In the genomic region with DNA sequence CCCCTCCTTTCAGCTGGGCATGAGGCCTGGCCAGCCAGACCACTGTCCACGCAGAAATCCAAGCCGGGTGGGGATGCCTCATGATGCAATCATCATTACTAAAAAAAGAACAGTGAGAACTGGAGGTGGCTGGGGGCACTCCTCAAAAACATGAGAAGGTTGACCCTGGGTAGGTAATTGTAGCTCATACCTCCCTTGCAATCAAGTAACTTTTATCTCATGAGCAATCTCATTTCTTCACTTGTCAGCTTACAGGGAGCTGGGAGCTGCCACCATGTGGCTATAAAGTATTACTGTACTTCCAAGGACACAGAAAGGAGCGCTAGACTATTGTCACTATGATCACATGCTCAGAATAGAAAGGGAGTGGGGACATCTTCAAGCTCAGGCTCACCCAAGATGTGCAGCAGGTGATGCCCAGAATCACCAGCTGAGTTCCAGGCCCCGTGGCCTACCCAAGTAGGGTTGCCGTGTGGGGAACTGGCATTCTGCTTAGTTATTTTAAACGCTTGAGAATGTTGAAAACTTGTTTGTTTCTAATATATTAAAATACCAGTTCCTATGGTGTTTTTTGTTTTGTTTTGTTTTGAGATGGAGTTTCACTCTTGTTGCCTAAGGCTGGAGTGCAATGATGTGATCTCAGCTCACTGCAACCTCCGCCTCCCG, we compare ENCODE assay signal across 8 cellular contexts. TPM values are rescaled to one million over a fixed set of nuclear protein-coding genes. Genes with fewer than 3 reads are reported as not detected.
DNase-seq lines count a peak whose midpoint lies in the region; ATAC-seq and TF ChIP-seq lines count a peak whose summit lies in the region.

No MANE protein-coding gene starts in this region.

- H3K4me3 ChIP-seq in AG04449 (ENCODE audit: low read depth, low read length) (no peak overlapping the region), OCI-LY3 (ENCODE audit: low read length) (no peak overlapping the region), fibroblast of villous mesenchyme (ENCODE audit: low read depth, low read length) (no peak overlapping the region), uterus (no peak overlapping the region)

- ATAC-seq in GM19351 (IDR thresholded peaks at IDR 0.05; ENCODE audit: unreplicated experiment) (peak; percentile 62), GM19467 (IDR thresholded peaks at IDR 0.05; ENCODE audit: unreplicated experiment) (no peak)

- no peak overlapping the region for H3K9ac ChIP-seq in OCI-LY3 (ENCODE audit: low read length)

- no peak overlapping the region for H3K27ac ChIP-seq in OCI-LY3 (ENCODE audit: low read length)
- no peak overlapping the region for H3K27ac ChIP-seq in uterus

- no peak overlapping the region for H2AFZ ChIP-seq in OCI-LY3 (ENCODE audit: low read depth, low read length)

- intact Hi-C loops in uterus (cut with DNase I; ENCODE audit: low total_unique reads): no loop called here

- no peak for TF ChIP-seq POLR2A in uterus (IDR thresholded peaks at IDR 0.05)

- H3K4me2 ChIP-seq in OCI-LY3 (ENCODE audit: low read length): no peak overlapping the region

- TF ChIP-seq CTCF in AG04449 (IDR thresholded peaks at IDR 0.05; ENCODE audit: insufficient read depth, low read length, missing control alignments): peak; percentile 16
- TF ChIP-seq CTCF in OCI-LY3 (IDR thresholded peaks at IDR 0.05; ENCODE audit: low read depth, low read length): peak; percentile 47
- peak; percentile 21 for TF ChIP-seq CTCF in fibroblast of villous mesenchyme (IDR thresholded peaks at IDR 0.05; ENCODE audit: insufficient read depth, low read depth, low read length)
- TF ChIP-seq CTCF in uterus (IDR thresholded peaks at IDR 0.05): no peak

- no peaks in the 10 kb centered on the region for H3K79me2 ChIP-seq in OCI-LY3 (ENCODE audit: low read length)

- H3K36me3 ChIP-seq in OCI-LY3 (replicated peaks; ENCODE audit: low read depth, low read length) (no peaks in the 10 kb centered on the region), uterus (no peaks in the 10 kb centered on the region)

- no peaks in the 10 kb centered on the region for H3K4me1 ChIP-seq in OCI-LY3 (ENCODE audit: low read length)
- H3K4me1 ChIP-seq in uterus: no peaks in the 10 kb centered on the region

- no peak for DNase-seq in AG04449 (ENCODE audit: low read depth, low spot score)
- DNase-seq in fibroblast of villous mesenchyme (ENCODE audit: low read depth): no peak
- no peak for DNase-seq in central memory CD4-positive, alpha-beta T cell
- no peak for DNase-seq in uterus
- no peak for DNase-seq in amniotic stem cell (lab: John Stamatoyannopoulos, UW)

- CTCF ChIA-PET in AG04449 (lab: Yijun Ruan, JAX): interaction anchor here (0.8 to 4.9 kb wide), 8 partner anchors 8 to 1298 kb away, joined by 3 to 30 read pairs (median 4); partner anchors contain the start of genes FAM217B, PPP1R3D and SYCP2

- no peaks in the 10 kb centered on the region for H4K20me1 ChIP-seq in OCI-LY3 (ENCODE audit: insufficient read depth, low read length)

- H3K27me3 ChIP-seq in OCI-LY3 (ENCODE audit: low read depth, low read length): no peaks in the 10 kb centered on the region
- no peaks in the 10 kb centered on the region for H3K27me3 ChIP-seq in uterus

- POLR2A ChIA-PET in AG04449 (lab: Yijun Ruan, JAX): no interaction called here

- no peaks in the 10 kb centered on the region for H3K9me3 ChIP-seq in OCI-LY3 (ENCODE audit: insufficient read depth, low read length)
- no peaks in the 10 kb centered on the region for H3K9me3 ChIP-seq in uterus

RNA-seq across cellular contexts. Expression of gene CDH26, which starts 3.0 kb away (rescaled TPM):
- total RNA-seq in fibroblast of villous mesenchyme: 0.32 and 0.86 TPM in 2 replicates
- total RNA-seq in uterus: 1 to 10 TPM in 1 of 4 donors, under 1 TPM in 2, not detected in 1; 0.76 to 2.1 (median 0.77) TPM

RNA-seq across cellular contexts. Expression of gene FAM217B, which starts 15.1 kb away (rescaled TPM):
- total RNA-seq in fibroblast of villous mesenchyme (3.9 and 5.6 TPM in 2 replicates), uterus (10 to 100 TPM; 12.9 to 22.5 (median 14.5) TPM)

RNA-seq across cellular contexts. Expression of gene PPP1R3D, which starts 15.2 kb away (rescaled TPM):
- total RNA-seq in fibroblast of villous mesenchyme (6.4 and 8.2 TPM in 2 replicates), uterus (10 to 100 TPM in 1 of 4 donors, 1 to 10 TPM in 3; 1.3 to 10.1 (median 8.7) TPM)

RNA-seq across cellular contexts. Expression of gene SYCP2, which starts 21.8 kb away (rescaled TPM):
- total RNA-seq in fibroblast of villous mesenchyme (1.6 and 3.0 TPM in 2 replicates), uterus (10 to 100 TPM in 1 of 4 donors, 1 to 10 TPM in 3; 1.2 to 22.5 (median 6.6) TPM)

Comparison
In these comparisons a context has a peak if more than half of its experiments do, and no peak if none do; other contexts are left out.
1. CTCF ChIP-seq: peak in AG04449 (single experiment), OCI-LY3 (single experiment) and fibroblast of villous mesenchyme (single experiment); none in uterus (0 of 4).